ENCODE assay signal across 11 cellular contexts in genomic region chr21:22993822-22994574, GRCh38.
"Had no signal": no experiment of that assay in that cellular context is flagged by ENCODE, and none has a peak within 500 bp of the region (broad histone marks: within the 10 kb centered on the region; RNA-seq: fewer than 3 reads in every experiment).

No MANE protein-coding gene starts in this region.

- ATAC-seq: pancreas; stimulated activated naive CD8-positive, alpha-beta T cell treated with anti-CD3 and anti-CD28 coated beads, Interleukin-15, amount 100 ng/mL, for 72 hours had no signal

- H3K4me2 ChIP-seq: hepatocyte had no signal

- H3K4me3 ChIP-seq: hepatocyte, pancreas, thoracic aorta had no signal

- H3K9me3 ChIP-seq: pancreas, thoracic aorta had no signal

- H3K4me1 ChIP-seq: pancreas had no signal

- DNase-seq: activated CD4-positive, alpha-beta T cell treated with anti-CD3 and anti-CD28 coated beads, Interleukin-2, amount 50 U/mL, for 4 hours; activated CD4-positive, CD25-positive, alpha-beta regulatory T cell treated with anti-CD3 and anti-CD28 coated beads, Interleukin-2, amount 50 U/mL, for 72 hours; activated effector memory CD4-positive, alpha-beta T cell treated with Interleukin-2 at 50 U/mL for 16 hours; activated T-cell treated with anti-CD3 and anti-CD28 coated beads, Interleukin-2, amount 50 U/mL, for 1 hour; amygdala; erythroblast; pancreas; stimulated activated CD4-positive, alpha-beta T cell treated with anti-CD3 and anti-CD28 coated beads, Interleukin-4, amount 100 ng/mL, for 24 hours; stimulated activated naive CD8-positive, alpha-beta T cell treated with anti-CD3 and anti-CD28 coated beads, Interleukin-15, amount 100 ng/mL, for 72 hours had no signal

- FAIRE-seq: pancreas had no signal

- H3K36me3 ChIP-seq: pancreas, thoracic aorta had no signal

- H2AFZ ChIP-seq: hepatocyte had no signal

- H3K27ac ChIP-seq: hepatocyte, pancreas, thoracic aorta had no signal

- H3K27me3 ChIP-seq: hepatocyte, pancreas had no signal
